In the genomic region with DNA sequence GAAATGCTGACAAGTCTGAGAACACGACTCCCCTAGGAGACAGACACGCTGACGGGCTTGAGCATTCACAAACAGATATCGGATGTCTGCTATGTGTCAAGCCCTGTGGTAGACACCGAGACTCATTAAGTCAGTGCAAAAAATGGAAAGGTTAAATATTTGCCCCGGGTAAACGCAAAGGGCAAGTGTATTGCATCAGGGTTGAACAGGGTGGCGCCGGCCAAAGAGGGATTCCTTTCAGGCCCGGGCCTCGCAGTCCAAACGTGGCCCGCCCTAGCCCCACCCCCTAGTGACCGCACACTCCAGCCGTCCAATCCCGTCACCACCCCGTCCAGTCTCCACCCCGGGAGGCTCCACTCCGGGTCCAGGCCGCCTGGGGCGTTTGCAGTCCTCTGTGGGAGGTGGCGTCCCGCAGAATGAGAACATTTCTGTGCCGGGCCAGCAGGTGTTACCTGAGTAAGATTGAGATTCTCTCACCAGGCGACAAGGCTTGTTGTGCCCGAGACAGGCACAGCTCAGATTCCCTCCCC, we compare ENCODE assay signal across 1 cellular context.
A peak's percentile ranks its signal among the peaks of the same experiment; 100 is the strongest.
TF ChIP-seq lines count a peak whose summit lies in the region.

No MANE protein-coding gene starts in this region.

TF ChIP-seq in HepG2, 621 proteins besides CTCF, POLR2A, EP300 and RAD21 (continued from another document and continues in another):
- TF ChIP-seq, protein P1, sequence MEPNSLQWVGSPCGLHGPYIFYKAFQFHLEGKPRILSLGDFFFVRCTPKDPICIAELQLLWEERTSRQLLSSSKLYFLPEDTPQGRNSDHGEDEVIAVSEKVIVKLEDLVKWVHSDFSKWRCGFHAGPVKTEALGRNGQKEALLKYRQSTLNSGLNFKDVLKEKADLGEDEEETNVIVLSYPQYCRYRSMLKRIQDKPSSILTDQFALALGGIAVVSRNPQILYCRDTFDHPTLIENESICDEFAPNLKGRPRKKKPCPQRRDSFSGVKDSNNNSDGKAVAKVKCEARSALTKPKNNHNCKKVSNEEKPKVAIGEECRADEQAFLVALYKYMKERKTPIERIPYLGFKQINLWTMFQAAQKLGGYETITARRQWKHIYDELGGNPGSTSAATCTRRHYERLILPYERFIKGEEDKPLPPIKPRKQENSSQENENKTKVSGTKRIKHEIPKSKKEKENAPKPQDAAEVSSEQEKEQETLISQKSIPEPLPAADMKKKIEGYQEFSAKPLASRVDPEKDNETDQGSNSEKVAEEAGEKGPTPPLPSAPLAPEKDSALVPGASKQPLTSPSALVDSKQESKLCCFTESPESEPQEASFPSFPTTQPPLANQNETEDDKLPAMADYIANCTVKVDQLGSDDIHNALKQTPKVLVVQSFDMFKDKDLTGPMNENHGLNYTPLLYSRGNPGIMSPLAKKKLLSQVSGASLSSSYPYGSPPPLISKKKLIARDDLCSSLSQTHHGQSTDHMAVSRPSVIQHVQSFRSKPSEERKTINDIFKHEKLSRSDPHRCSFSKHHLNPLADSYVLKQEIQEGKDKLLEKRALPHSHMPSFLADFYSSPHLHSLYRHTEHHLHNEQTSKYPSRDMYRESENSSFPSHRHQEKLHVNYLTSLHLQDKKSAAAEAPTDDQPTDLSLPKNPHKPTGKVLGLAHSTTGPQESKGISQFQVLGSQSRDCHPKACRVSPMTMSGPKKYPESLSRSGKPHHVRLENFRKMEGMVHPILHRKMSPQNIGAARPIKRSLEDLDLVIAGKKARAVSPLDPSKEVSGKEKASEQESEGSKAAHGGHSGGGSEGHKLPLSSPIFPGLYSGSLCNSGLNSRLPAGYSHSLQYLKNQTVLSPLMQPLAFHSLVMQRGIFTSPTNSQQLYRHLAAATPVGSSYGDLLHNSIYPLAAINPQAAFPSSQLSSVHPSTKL (CRISPR knock-in tag; IDR thresholded peaks at IDR 0.05): peak; percentile 96
- TF ChIP-seq, protein P2, sequence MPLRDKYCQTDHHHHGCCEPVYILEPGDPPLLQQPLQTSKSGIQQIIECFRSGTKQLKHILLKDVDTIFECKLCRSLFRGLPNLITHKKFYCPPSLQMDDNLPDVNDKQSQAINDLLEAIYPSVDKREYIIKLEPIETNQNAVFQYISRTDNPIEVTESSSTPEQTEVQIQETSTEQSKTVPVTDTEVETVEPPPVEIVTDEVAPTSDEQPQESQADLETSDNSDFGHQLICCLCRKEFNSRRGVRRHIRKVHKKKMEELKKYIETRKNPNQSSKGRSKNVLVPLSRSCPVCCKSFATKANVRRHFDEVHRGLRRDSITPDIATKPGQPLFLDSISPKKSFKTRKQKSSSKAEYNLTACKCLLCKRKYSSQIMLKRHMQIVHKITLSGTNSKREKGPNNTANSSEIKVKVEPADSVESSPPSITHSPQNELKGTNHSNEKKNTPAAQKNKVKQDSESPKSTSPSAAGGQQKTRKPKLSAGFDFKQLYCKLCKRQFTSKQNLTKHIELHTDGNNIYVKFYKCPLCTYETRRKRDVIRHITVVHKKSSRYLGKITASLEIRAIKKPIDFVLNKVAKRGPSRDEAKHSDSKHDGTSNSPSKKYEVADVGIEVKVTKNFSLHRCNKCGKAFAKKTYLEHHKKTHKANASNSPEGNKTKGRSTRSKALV (CRISPR knock-in tag; IDR thresholded peaks at IDR 0.05): no peak
- TF ChIP-seq NR2F6 (IDR thresholded peaks at IDR 0.05): peak; percentile 99
- peak; percentile 100 for TF ChIP-seq NR2F6 (CRISPR knock-in tag; IDR thresholded peaks at IDR 0.05)
- peak; percentile 84; the same call in 1 of the 2 replicates for TF ChIP-seq MIER3 (CRISPR knock-in tag; IDR thresholded peaks at IDR 0.05; ENCODE audit: borderline replicate concordance)
- TF ChIP-seq ZNF329 (CRISPR knock-in tag; IDR thresholded peaks at IDR 0.05; ENCODE audit: low read depth): no peak
- no peak for TF ChIP-seq FOXP1 (IDR thresholded peaks at IDR 0.05)
- TF ChIP-seq FOXP1 (CRISPR knock-in tag; IDR thresholded peaks at IDR 0.05): peak; percentile 83
- peak; percentile 49; the same call in 1 of the 2 replicates for TF ChIP-seq ZNF724P (CRISPR knock-in tag; IDR thresholded peaks at IDR 0.05; ENCODE audit: borderline replicate concordance)
- TF ChIP-seq MAFG (CRISPR knock-in tag; IDR thresholded peaks at IDR 0.05): no peak
- TF ChIP-seq ATAD3A (CRISPR knock-in tag; IDR thresholded peaks at IDR 0.05): no peak
- no peak for TF ChIP-seq REL (CRISPR knock-in tag; conservative IDR thresholded peaks at IDR 0.05)
- TF ChIP-seq MYNN (CRISPR knock-in tag; IDR thresholded peaks at IDR 0.05; ENCODE audit: low read depth): no peak
- no peak for TF ChIP-seq DNMT1 (CRISPR knock-in tag; IDR thresholded peaks at IDR 0.05)
- TF ChIP-seq HMGA1 (CRISPR knock-in tag; conservative IDR thresholded peaks at IDR 0.05): no peak
- no peak for TF ChIP-seq PCBP1 (IDR thresholded peaks at IDR 0.05; ENCODE audit: borderline replicate concordance, low read depth, low read length)
- TF ChIP-seq FOXK2 (IDR thresholded peaks at IDR 0.05): no peak
- no peak for TF ChIP-seq ZNF616 (CRISPR knock-in tag; IDR thresholded peaks at IDR 0.05; ENCODE audit: low read depth)
- TF ChIP-seq ATF1 (CRISPR knock-in tag; IDR thresholded peaks at IDR 0.05): peak; percentile 79
- TF ChIP-seq, protein P3, sequence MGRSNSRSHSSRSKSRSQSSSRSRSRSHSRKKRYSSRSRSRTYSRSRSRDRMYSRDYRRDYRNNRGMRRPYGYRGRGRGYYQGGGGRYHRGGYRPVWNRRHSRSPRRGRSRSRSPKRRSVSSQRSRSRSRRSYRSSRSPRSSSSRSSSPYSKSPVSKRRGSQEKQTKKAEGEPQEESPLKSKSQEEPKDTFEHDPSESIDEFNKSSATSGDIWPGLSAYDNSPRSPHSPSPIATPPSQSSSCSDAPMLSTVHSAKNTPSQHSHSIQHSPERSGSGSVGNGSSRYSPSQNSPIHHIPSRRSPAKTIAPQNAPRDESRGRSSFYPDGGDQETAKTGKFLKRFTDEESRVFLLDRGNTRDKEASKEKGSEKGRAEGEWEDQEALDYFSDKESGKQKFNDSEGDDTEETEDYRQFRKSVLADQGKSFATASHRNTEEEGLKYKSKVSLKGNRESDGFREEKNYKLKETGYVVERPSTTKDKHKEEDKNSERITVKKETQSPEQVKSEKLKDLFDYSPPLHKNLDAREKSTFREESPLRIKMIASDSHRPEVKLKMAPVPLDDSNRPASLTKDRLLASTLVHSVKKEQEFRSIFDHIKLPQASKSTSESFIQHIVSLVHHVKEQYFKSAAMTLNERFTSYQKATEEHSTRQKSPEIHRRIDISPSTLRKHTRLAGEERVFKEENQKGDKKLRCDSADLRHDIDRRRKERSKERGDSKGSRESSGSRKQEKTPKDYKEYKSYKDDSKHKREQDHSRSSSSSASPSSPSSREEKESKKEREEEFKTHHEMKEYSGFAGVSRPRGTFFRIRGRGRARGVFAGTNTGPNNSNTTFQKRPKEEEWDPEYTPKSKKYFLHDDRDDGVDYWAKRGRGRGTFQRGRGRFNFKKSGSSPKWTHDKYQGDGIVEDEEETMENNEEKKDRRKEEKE (IDR thresholded peaks at IDR 0.05): no peak
- TF ChIP-seq ZNF510 (CRISPR knock-in tag; IDR thresholded peaks at IDR 0.05; ENCODE audit: low read depth): no peak
- TF ChIP-seq, protein P4, sequence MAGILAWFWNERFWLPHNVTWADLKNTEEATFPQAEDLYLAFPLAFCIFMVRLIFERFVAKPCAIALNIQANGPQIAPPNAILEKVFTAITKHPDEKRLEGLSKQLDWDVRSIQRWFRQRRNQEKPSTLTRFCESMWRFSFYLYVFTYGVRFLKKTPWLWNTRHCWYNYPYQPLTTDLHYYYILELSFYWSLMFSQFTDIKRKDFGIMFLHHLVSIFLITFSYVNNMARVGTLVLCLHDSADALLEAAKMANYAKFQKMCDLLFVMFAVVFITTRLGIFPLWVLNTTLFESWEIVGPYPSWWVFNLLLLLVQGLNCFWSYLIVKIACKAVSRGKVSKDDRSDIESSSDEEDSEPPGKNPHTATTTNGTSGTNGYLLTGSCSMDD (CRISPR knock-in tag; IDR thresholded peaks at IDR 0.05): no peak
- no peak for TF ChIP-seq NPAS2 (CRISPR knock-in tag; IDR thresholded peaks at IDR 0.05; ENCODE audit: borderline replicate concordance)
- TF ChIP-seq, protein P5, sequence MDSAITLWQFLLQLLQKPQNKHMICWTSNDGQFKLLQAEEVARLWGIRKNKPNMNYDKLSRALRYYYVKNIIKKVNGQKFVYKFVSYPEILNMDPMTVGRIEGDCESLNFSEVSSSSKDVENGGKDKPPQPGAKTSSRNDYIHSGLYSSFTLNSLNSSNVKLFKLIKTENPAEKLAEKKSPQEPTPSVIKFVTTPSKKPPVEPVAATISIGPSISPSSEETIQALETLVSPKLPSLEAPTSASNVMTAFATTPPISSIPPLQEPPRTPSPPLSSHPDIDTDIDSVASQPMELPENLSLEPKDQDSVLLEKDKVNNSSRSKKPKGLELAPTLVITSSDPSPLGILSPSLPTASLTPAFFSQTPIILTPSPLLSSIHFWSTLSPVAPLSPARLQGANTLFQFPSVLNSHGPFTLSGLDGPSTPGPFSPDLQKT (CRISPR knock-in tag; IDR thresholded peaks at IDR 0.05; ENCODE audit: borderline replicate concordance): no peak
- peak; percentile 90; the same call in 1 of the 2 replicates for TF ChIP-seq POLR2AphosphoS2 (IDR thresholded peaks at IDR 0.05; ENCODE audit: low read depth, low read length)
- peak; percentile 62; the same call in 1 of the 2 replicates for TF ChIP-seq SATB2 (CRISPR knock-in tag; IDR thresholded peaks at IDR 0.05)
- no peak; the same call in 1 of the 2 replicates for TF ChIP-seq SALL2 (CRISPR knock-in tag; IDR thresholded peaks at IDR 0.05)
- peak; percentile 91 for TF ChIP-seq BCL6 (CRISPR knock-in tag; IDR thresholded peaks at IDR 0.05)
- TF ChIP-seq TAF1 (CRISPR knock-in tag; IDR thresholded peaks at IDR 0.05): peak; percentile 86
- no peak; the same call in 1 of the 2 replicates for TF ChIP-seq DPF2 (CRISPR knock-in tag; IDR thresholded peaks at IDR 0.05; ENCODE audit: borderline replicate concordance, low read depth)
- no peak for TF ChIP-seq ZBTB38 (CRISPR knock-in tag; IDR thresholded peaks at IDR 0.05)
- 0 out of 2 replicates have a peak, but pooled peaks have one; percentile 64 for TF ChIP-seq SP2 (CRISPR knock-in tag; IDR thresholded peaks at IDR 0.05)
- TF ChIP-seq, protein P6, sequence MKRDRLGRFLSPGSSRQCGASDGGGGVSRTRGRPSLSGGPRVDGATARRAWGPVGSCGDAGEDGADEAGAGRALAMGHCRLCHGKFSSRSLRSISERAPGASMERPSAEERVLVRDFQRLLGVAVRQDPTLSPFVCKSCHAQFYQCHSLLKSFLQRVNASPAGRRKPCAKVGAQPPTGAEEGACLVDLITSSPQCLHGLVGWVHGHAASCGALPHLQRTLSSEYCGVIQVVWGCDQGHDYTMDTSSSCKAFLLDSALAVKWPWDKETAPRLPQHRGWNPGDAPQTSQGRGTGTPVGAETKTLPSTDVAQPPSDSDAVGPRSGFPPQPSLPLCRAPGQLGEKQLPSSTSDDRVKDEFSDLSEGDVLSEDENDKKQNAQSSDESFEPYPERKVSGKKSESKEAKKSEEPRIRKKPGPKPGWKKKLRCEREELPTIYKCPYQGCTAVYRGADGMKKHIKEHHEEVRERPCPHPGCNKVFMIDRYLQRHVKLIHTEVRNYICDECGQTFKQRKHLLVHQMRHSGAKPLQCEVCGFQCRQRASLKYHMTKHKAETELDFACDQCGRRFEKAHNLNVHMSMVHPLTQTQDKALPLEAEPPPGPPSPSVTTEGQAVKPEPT (CRISPR knock-in tag; IDR thresholded peaks at IDR 0.05; ENCODE audit: low read depth): peak; percentile 88; the same call in 1 of the 2 replicates
- no peak for TF ChIP-seq AGO2 (optimal IDR thresholded peaks at IDR 0.05; ENCODE audit: low read depth, low read length)
- TF ChIP-seq, protein P7, sequence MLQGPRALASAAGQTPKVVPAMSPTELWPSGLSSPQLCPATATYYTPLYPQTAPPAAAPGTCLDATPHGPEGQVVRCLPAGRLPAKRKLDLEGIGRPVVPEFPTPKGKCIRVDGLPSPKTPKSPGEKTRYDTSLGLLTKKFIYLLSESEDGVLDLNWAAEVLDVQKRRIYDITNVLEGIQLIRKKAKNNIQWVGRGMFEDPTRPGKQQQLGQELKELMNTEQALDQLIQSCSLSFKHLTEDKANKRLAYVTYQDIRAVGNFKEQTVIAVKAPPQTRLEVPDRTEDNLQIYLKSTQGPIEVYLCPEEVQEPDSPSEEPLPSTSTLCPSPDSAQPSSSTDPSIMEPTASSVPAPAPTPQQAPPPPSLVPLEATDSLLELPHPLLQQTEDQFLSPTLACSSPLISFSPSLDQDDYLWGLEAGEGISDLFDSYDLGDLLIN (CRISPR knock-in tag; IDR thresholded peaks at IDR 0.05; ENCODE audit: borderline replicate concordance): no peak
- TF ChIP-seq ZNF792 (CRISPR knock-in tag; IDR thresholded peaks at IDR 0.05): peak; percentile 80
- peak; percentile 45; the same call in 1 of the 2 replicates for TF ChIP-seq ZNF652 (CRISPR knock-in tag; IDR thresholded peaks at IDR 0.05; ENCODE audit: borderline replicate concordance, low read depth)
- peak; percentile 54; the same call in 1 of the 2 replicates for TF ChIP-seq ZFP90 (CRISPR knock-in tag; IDR thresholded peaks at IDR 0.05; ENCODE audit: borderline replicate concordance)
- TF ChIP-seq ZNF451 (CRISPR knock-in tag; IDR thresholded peaks at IDR 0.05): no peak
- no peak for TF ChIP-seq PHB2 (IDR thresholded peaks at IDR 0.05; ENCODE audit: partially characterized antibody)
- TF ChIP-seq, protein P8, sequence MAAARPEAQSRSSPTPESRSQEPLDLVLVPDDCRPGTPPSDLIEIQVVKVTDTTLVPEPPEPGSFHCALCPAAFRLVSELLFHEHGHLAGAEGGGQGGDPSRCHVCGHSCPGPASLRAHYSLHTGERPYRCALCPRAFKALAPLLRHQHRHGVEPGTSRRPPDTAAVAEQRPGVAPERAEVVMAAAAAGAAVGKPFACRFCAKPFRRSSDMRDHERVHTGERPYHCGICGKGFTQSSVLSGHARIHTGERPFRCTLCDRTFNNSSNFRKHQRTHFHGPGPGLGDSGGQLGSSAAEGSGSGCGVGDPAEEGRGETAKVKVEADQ (CRISPR knock-in tag; IDR thresholded peaks at IDR 0.05; ENCODE audit: borderline replicate concordance): 0 out of 2 replicates have a peak, but pooled peaks have one; percentile 13
- TF ChIP-seq SRSF4 (IDR thresholded peaks at IDR 0.05; ENCODE audit: low read depth, low read length, poor library complexity, severe bottlenecking): no peak
- TF ChIP-seq ZNF598 (CRISPR knock-in tag; IDR thresholded peaks at IDR 0.05; ENCODE audit: borderline replicate concordance): no peak
- no peak for TF ChIP-seq SMC3 (IDR thresholded peaks at IDR 0.05; ENCODE audit: low read length)
- TF ChIP-seq, protein P9, sequence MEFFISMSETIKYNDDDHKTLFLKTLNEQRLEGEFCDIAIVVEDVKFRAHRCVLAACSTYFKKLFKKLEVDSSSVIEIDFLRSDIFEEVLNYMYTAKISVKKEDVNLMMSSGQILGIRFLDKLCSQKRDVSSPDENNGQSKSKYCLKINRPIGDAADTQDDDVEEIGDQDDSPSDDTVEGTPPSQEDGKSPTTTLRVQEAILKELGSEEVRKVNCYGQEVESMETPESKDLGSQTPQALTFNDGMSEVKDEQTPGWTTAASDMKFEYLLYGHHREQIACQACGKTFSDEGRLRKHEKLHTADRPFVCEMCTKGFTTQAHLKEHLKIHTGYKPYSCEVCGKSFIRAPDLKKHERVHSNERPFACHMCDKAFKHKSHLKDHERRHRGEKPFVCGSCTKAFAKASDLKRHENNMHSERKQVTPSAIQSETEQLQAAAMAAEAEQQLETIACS (CRISPR knock-in tag; IDR thresholded peaks at IDR 0.05): no peak
- TF ChIP-seq ZNF790 (CRISPR knock-in tag; IDR thresholded peaks at IDR 0.05; ENCODE audit: borderline replicate concordance): no peak
- no peak for TF ChIP-seq PLRG1 (conservative IDR thresholded peaks at IDR 0.05)
